ENCODE assay signal across 9 cellular contexts in genomic region chr15:74406992-74407705, GRCh38. TPM values are rescaled to one million over a fixed set of nuclear protein-coding genes. Genes with fewer than 3 reads are reported as not detected.
DNase-seq lines count a peak whose midpoint lies in the region; ATAC-seq and TF ChIP-seq lines count a peak whose summit lies in the region.
"Had no signal": no experiment of that assay in that cellular context is flagged by ENCODE, and none has a peak within 500 bp of the region (broad histone marks: within the 10 kb centered on the region; RNA-seq: fewer than 3 reads in every experiment).

No MANE protein-coding gene starts in this region.

- peaks cover 0 to 3% of the 10 kb centered on the region in 2 donors for H3K27me3 Mint-ChIP-seq in CD8-positive, alpha-beta memory T cell
- peaks cover 4% of the 10 kb centered on the region for H3K27me3 Mint-ChIP-seq in nephron (ENCODE audit: low read depth)
- H3K27me3 Mint-ChIP-seq: naive B cell had no signal

- peak; percentile 15 for TF ChIP-seq CTCF in brain microvascular endothelial cell (IDR thresholded peaks at IDR 0.05; ENCODE audit: low read depth, low read length, missing control alignments)
- TF ChIP-seq CTCF in nephron (IDR thresholded peaks at IDR 0.05; ENCODE audit: unreplicated experiment in 3 of 3): no peak

- CTCF ChIA-PET in CD8-positive, alpha-beta memory T cell (lab: Charles Lee): interaction anchor here (0.6 kb wide), 1 partner anchor 31 kb away, joined by 3 read pairs; no protein-coding TSS in a partner anchor

- 38% methylated on average over 12 of the region's 12 CpGs for WGBS in HUES64

- ATAC-seq in HG02981 (IDR thresholded peaks at IDR 0.05; ENCODE audit: unreplicated experiment): no peak

- peaks cover 23% of the 10 kb centered on the region for H3K4me1 ChIP-seq in CD8-positive, alpha-beta memory T cell (ENCODE audit: insufficient read depth, low read length)
- H3K4me1 ChIP-seq in HUES64 (ENCODE audit: insufficient read depth, low read length): peaks cover 9% of the 10 kb centered on the region; the same call in 1 of the 2 replicates

- no peak overlapping the region for H3K4me3 Mint-ChIP-seq in CD8-positive, alpha-beta memory T cell
- H3K4me3 Mint-ChIP-seq in nephron: peak overlapping the region in 2 of 3 experiments; percentile 1 to 26

- POLR2A ChIA-PET in CD8-positive, alpha-beta memory T cell (lab: Charles Lee): no interaction called here

- H3K27me3 ChIP-seq in CD8-positive, alpha-beta memory T cell (ENCODE audit: insufficient read depth, low read length, poor library complexity, severe bottlenecking): no peaks in the 10 kb centered on the region
- H3K27me3 ChIP-seq in HUES64 (ENCODE audit: insufficient read depth, low read length) (no peaks in the 10 kb centered on the region), brain microvascular endothelial cell (replicated peaks) (no peaks in the 10 kb centered on the region)

- no peak overlapping the region for H3K9ac ChIP-seq in HUES64 (ENCODE audit: low read depth, low read length)

- peaks cover 0 to 22% (median 0%) of the 10 kb centered on the region in 3 donors for H3K36me3 Mint-ChIP-seq in CD8-positive, alpha-beta memory T cell
- H3K36me3 Mint-ChIP-seq in nephron (ENCODE audit: low read depth): no peaks in the 10 kb centered on the region

- peak overlapping the region in 7 of 8 donors; percentile 1 to 77 (median 29) for H3K27ac Mint-ChIP-seq in CD8-positive, alpha-beta memory T cell
- peak overlapping the region; percentile 79 to 94 (median 91) for H3K27ac Mint-ChIP-seq in nephron

- H3K9me3 ChIP-seq in CD8-positive, alpha-beta memory T cell (ENCODE audit: low read length): no peaks in the 10 kb centered on the region
- no peaks in the 10 kb centered on the region for H3K9me3 ChIP-seq in HUES64 (ENCODE audit: insufficient read depth, low read depth, low read length)

- in situ Hi-C loops in brain microvascular endothelial cell (cut with HindIII; ENCODE audit: low pct_ligation_motif_present, low sequenced_read_pairs): no loop called here

- H3K27ac ChIP-seq in CD8-positive, alpha-beta memory T cell (ENCODE audit: low read depth, low read length): no peak overlapping the region
- peak overlapping the region; percentile 43 for H3K27ac ChIP-seq in HUES64 (ENCODE audit: low read depth, low read length)
- H3K27ac ChIP-seq in brain microvascular endothelial cell: peak overlapping the region; percentile 30

- DNase-seq in CD8-positive, alpha-beta memory T cell: no peak
- DNase-seq in brain microvascular endothelial cell (peak; percentile 85), NCI-H524 treated with DMSO at 0.1 percent for 48 hours (lab: John Stamatoyannopoulos, UW) (no peak), inferior parietal cortex (ENCODE audit: extremely low spot score) (no peak)
- no peak for DNase-seq in stimulated activated CD4-positive, alpha-beta T cell treated with anti-CD3 and anti-CD28 coated beads, Interleukin-2, amount 100 ng/mL, for 48 hours
- DNase-seq: naive B cell had no signal

- H3K9me3 Mint-ChIP-seq in CD8-positive, alpha-beta memory T cell: no peaks in the 10 kb centered on the region
- H3K9me3 Mint-ChIP-seq in nephron: no peaks in the 10 kb centered on the region
- H3K9me3 Mint-ChIP-seq: naive B cell had no signal

- no peak overlapping the region for H3K4me3 ChIP-seq in CD8-positive, alpha-beta memory T cell (ENCODE audit: low read length)
- H3K4me3 ChIP-seq in HUES64 (ENCODE audit: low read length) (no peak overlapping the region), brain microvascular endothelial cell (ENCODE audit: low read depth, low read length) (no peak overlapping the region)

- H3K36me3 ChIP-seq in CD8-positive, alpha-beta memory T cell (ENCODE audit: insufficient read depth, low read length): no peaks in the 10 kb centered on the region
- H3K36me3 ChIP-seq in HUES64 (ENCODE audit: insufficient read depth, low read length): peaks cover 18% of the 10 kb centered on the region
- peaks cover 22% of the 10 kb centered on the region for H3K36me3 ChIP-seq in brain microvascular endothelial cell (replicated peaks)

- peaks cover 30 to 35% (median 33%) of the 10 kb centered on the region in 3 donors for H3K4me1 Mint-ChIP-seq in CD8-positive, alpha-beta memory T cell
- peaks cover 55% of the 10 kb centered on the region for H3K4me1 Mint-ChIP-seq in nephron

RNA-seq across cellular contexts. Expression of gene SEMA7A, which starts 26.6 kb away (rescaled TPM):
- total RNA-seq in CD8-positive, alpha-beta memory T cell: 10 to 100 TPM; 71.2 to 72.5 TPM
- polyA plus RNA-seq in CD8-positive, alpha-beta memory T cell: 1.9 TPM
- polyA plus RNA-seq in HUES64 (2013, experiment 1 of 2): 11.3 TPM
- polyA plus RNA-seq in HUES64 (2013, experiment 2 of 2): 16.9 TPM

RNA-seq across cellular contexts. Expression of gene CYP11A1, which starts 39.7 kb away (rescaled TPM):
- not detected for total RNA-seq in CD8-positive, alpha-beta memory T cell
- not detected for polyA plus RNA-seq in CD8-positive, alpha-beta memory T cell
- polyA plus RNA-seq in HUES64 (2013, experiment 1 of 2): 1.7 TPM
- 2.2 TPM for polyA plus RNA-seq in HUES64 (2013, experiment 2 of 2)

RNA-seq across cellular contexts. Expression of gene UBL7, which starts 53.8 kb away (rescaled TPM):
- 10 to 100 TPM; 64.9 to 67.7 TPM for total RNA-seq in CD8-positive, alpha-beta memory T cell
- 101 TPM for polyA plus RNA-seq in CD8-positive, alpha-beta memory T cell
- 49.9 TPM for polyA plus RNA-seq in HUES64 (2013, experiment 1 of 2)
- polyA plus RNA-seq in HUES64 (2013, experiment 2 of 2): 54.5 TPM

Comparison
In these comparisons a context has a peak if more than half of its experiments do, and no peak if none do; other contexts are left out.
1. H3K4me3 Mint-ChIP-seq: peak in nephron (2 of 3); none in CD8-positive, alpha-beta memory T cell (0 of 7).